ENCODE assay signal across 8 cellular contexts in genomic region chr10:86688398-86688921, GRCh38. TPM values are rescaled to one million over a fixed set of nuclear protein-coding genes. Genes with fewer than 3 reads are reported as not detected.
DNase-seq lines count a peak whose midpoint lies in the region; ATAC-seq and TF ChIP-seq lines count a peak whose summit lies in the region.

No MANE protein-coding gene starts in this region.

- H3K4me3 Mint-ChIP-seq in activated CD8-positive, alpha-beta memory T cell treated with anti-CD3 and anti-CD28 coated beads, Interleukin-2, amount 10 ng/mL, durations not matched to agents 7 days and 5 days: no peak overlapping the region
- peak overlapping the region in 2 of 8 donors; percentile 66 to 82 for H3K4me3 Mint-ChIP-seq in naive B cell

- CTCF ChIA-PET in activated CD8-positive, alpha-beta memory T cell treated with anti-CD3 and anti-CD28 coated beads, Interleukin-2, amount 10 ng/mL, durations not matched to agents 7 days and 5 days (lab: Charles Lee): interaction anchor here (0.7 to 1.6 kb wide), 7 partner anchors 11 to 250 kb away, joined by 3 read pairs; no protein-coding TSS in a partner anchor

- no peaks in the 10 kb centered on the region for H3K36me3 Mint-ChIP-seq in activated CD8-positive, alpha-beta memory T cell treated with anti-CD3 and anti-CD28 coated beads, Interleukin-2, amount 10 ng/mL, durations not matched to agents 7 days and 5 days
- no peaks in the 10 kb centered on the region for H3K36me3 Mint-ChIP-seq in naive B cell

- H3K4me1 ChIP-seq in subcutaneous abdominal adipose tissue (ENCODE audit: control insufficient read depth in 5 of 5, insufficient read depth in 5 of 5, low read length in 5 of 5): peaks cover 0 to 36% (median 22%) of the 10 kb centered on the region in 5 donors

- H3K27me3 Mint-ChIP-seq in activated CD8-positive, alpha-beta memory T cell treated with anti-CD3 and anti-CD28 coated beads, Interleukin-2, amount 10 ng/mL, durations not matched to agents 7 days and 5 days: peaks cover 4% of the 10 kb centered on the region
- H3K27me3 Mint-ChIP-seq in naive B cell: peaks cover 11 to 31% (median 14%) of the 10 kb centered on the region in 3 donors

- H3K4me3 ChIP-seq in epithelial cell of esophagus (ENCODE audit: low read length) (no peak overlapping the region), subcutaneous abdominal adipose tissue (ENCODE audit: low read depth in 1 of 5, low read length in 5 of 5) (peak overlapping the region; percentile 2 to 45 (median 38))

- H3K9me3 ChIP-seq in subcutaneous abdominal adipose tissue (ENCODE audit: control insufficient read depth in 5 of 5, low read length in 5 of 5): no peaks in the 10 kb centered on the region

- peaks cover 4% of the 10 kb centered on the region for H3K4me1 Mint-ChIP-seq in activated CD8-positive, alpha-beta memory T cell treated with anti-CD3 and anti-CD28 coated beads, Interleukin-2, amount 10 ng/mL, durations not matched to agents 7 days and 5 days
- H3K4me1 Mint-ChIP-seq in naive B cell: peaks cover 0 to 10% (median 0%) of the 10 kb centered on the region in 3 donors

- H3K27ac ChIP-seq in subcutaneous abdominal adipose tissue (ENCODE audit: low read depth, low read length): no peak overlapping the region

- no peaks in the 10 kb centered on the region for H3K36me3 ChIP-seq in subcutaneous abdominal adipose tissue (ENCODE audit: control insufficient read depth in 5 of 5, insufficient read depth in 5 of 5, low read length in 5 of 5)

- H3K27ac Mint-ChIP-seq in activated CD8-positive, alpha-beta memory T cell treated with anti-CD3 and anti-CD28 coated beads, Interleukin-2, amount 10 ng/mL, durations not matched to agents 7 days and 5 days: no peak overlapping the region
- no peak overlapping the region for H3K27ac Mint-ChIP-seq in naive B cell

- DNase-seq in Ammon's horn (ENCODE audit: low spot score): peak; percentile 84
- peak; percentile 71 for DNase-seq in NCI-H82 (lab: John Stamatoyannopoulos, UW)
- DNase-seq in activated CD8-positive, alpha-beta memory T cell treated with anti-CD3 and anti-CD28 coated beads, Interleukin-2, amount 10 ng/mL, durations not matched to agents 7 days and 5 days: peak; percentile 67
- peak; percentile 74 for DNase-seq in epithelial cell of esophagus (ENCODE audit: low read depth)
- DNase-seq in naive B cell: peak; percentile 33

- no peak overlapping the region for H3K9ac ChIP-seq in subcutaneous abdominal adipose tissue (ENCODE audit: low read length in 5 of 5)

- H3K9me3 Mint-ChIP-seq in activated CD8-positive, alpha-beta memory T cell treated with anti-CD3 and anti-CD28 coated beads, Interleukin-2, amount 10 ng/mL, durations not matched to agents 7 days and 5 days (ENCODE audit: low read depth): no peaks in the 10 kb centered on the region
- H3K9me3 Mint-ChIP-seq in naive B cell: no peaks in the 10 kb centered on the region

- TF ChIP-seq CTCF in epithelial cell of esophagus (IDR thresholded peaks at IDR 0.05; ENCODE audit: insufficient read depth, low read depth, low read length, missing control alignments): peak; percentile 89

- ATAC-seq in GM18870 (IDR thresholded peaks at IDR 0.05; ENCODE audit: unreplicated experiment): peak; percentile 67
- ATAC-seq in HG03103 (IDR thresholded peaks at IDR 0.05; ENCODE audit: low read depth, unreplicated experiment): peak; percentile 81
- ATAC-seq in activated CD8-positive, alpha-beta memory T cell treated with anti-CD3 and anti-CD28 coated beads, Interleukin-2, amount 10 ng/mL, durations not matched to agents 7 days and 5 days: peak; percentile 91
- ATAC-seq in naive B cell (ENCODE audit: low read depth in 2 of 2): peak; percentile 64 to 70

- H3K27me3 ChIP-seq in subcutaneous abdominal adipose tissue (ENCODE audit: control insufficient read depth in 5 of 5, insufficient read depth in 4 of 5, low read length in 5 of 5): peaks cover 0 to 10% (median 7%) of the 10 kb centered on the region in 5 donors

RNA-seq across cellular contexts. Expression of gene LDB3, which starts 20.1 kb away (rescaled TPM):
- total RNA-seq in activated CD8-positive, alpha-beta memory T cell treated with anti-CD3 and anti-CD28 coated beads, Interleukin-2, amount 10 ng/mL, durations not matched to agents 7 days and 5 days: under 1 TPM; 0.05 to 0.23 TPM
- under 1 TPM in 1 of 6 donors, not detected in 5; 0.24 TPM for polyA plus RNA-seq in naive B cell (ENCODE audit: low read depth in 6 of 6)

RNA-seq across cellular contexts. Expression of gene OPN4, which starts 34.1 kb away (rescaled TPM):
- total RNA-seq in activated CD8-positive, alpha-beta memory T cell treated with anti-CD3 and anti-CD28 coated beads, Interleukin-2, amount 10 ng/mL, durations not matched to agents 7 days and 5 days: not detected
- not detected for polyA plus RNA-seq in naive B cell (ENCODE audit: low read depth in 6 of 6)

Comparison
In these comparisons a context has a peak if more than half of its experiments do, and no peak if none do; other contexts are left out.
1. DNase-seq: peak in every context shown above with its lines; median percentile 84 in Ammon's horn; 74 in epithelial cell of esophagus; 71 in NCI-H82; 67 in activated CD8-positive, alpha-beta memory T cell treated with anti-CD3 and anti-CD28 coated beads, Interleukin-2, amount 10 ng/mL, durations not matched to agents 7 days and 5 days; 33 in naive B cell.